2 cellular contexts compared by ENCODE assay signal in the genomic region with DNA sequence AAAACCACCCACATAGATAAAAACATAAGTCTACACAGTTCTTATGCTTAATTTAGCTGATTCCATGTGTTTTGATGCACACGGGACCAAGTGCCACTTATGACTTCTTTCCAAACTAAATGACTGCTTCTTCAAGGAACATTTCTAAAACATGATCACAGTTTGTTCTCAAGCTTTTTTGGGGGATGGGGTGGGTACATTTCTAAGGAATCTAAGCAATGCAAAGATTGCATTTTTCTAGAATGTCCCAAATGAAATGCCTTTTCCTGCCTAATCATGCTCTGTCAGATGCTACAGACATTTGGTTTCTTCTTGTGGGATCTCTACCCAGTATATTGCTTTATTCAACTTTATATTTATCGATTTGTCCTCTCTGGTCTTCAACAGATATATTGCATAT.
TF ChIP-seq lines count a peak whose summit lies in the region.

No MANE protein-coding gene starts in this region.

TF ChIP-seq in SK-N-SH, 30 proteins besides CTCF, POLR2A, EP300 and RAD21 (continued from another document):
- TF ChIP-seq, protein P1, sequence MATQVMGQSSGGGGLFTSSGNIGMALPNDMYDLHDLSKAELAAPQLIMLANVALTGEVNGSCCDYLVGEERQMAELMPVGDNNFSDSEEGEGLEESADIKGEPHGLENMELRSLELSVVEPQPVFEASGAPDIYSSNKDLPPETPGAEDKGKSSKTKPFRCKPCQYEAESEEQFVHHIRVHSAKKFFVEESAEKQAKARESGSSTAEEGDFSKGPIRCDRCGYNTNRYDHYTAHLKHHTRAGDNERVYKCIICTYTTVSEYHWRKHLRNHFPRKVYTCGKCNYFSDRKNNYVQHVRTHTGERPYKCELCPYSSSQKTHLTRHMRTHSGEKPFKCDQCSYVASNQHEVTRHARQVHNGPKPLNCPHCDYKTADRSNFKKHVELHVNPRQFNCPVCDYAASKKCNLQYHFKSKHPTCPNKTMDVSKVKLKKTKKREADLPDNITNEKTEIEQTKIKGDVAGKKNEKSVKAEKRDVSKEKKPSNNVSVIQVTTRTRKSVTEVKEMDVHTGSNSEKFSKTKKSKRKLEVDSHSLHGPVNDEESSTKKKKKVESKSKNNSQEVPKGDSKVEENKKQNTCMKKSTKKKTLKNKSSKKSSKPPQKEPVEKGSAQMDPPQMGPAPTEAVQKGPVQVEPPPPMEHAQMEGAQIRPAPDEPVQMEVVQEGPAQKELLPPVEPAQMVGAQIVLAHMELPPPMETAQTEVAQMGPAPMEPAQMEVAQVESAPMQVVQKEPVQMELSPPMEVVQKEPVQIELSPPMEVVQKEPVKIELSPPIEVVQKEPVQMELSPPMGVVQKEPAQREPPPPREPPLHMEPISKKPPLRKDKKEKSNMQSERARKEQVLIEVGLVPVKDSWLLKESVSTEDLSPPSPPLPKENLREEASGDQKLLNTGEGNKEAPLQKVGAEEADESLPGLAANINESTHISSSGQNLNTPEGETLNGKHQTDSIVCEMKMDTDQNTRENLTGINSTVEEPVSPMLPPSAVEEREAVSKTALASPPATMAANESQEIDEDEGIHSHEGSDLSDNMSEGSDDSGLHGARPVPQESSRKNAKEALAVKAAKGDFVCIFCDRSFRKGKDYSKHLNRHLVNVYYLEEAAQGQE (IDR thresholded peaks at IDR 0.05; ENCODE audit: low read depth, low read length), result no peak
- TF ChIP-seq ELF1 (IDR thresholded peaks at IDR 0.05), result no peak
- TF ChIP-seq, protein P2, sequence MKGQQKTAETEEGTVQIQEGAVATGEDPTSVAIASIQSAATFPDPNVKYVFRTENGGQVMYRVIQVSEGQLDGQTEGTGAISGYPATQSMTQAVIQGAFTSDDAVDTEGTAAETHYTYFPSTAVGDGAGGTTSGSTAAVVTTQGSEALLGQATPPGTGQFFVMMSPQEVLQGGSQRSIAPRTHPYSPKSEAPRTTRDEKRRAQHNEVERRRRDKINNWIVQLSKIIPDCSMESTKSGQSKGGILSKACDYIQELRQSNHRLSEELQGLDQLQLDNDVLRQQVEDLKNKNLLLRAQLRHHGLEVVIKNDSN (IDR thresholded peaks at IDR 0.05; ENCODE audit: borderline replicate concordance, low read depth), result no peak
- TF ChIP-seq POLR2AphosphoS5 (IDR thresholded peaks at IDR 0.05; ENCODE audit: low read depth, low read length), result no peak
- TF ChIP-seq GATA2 (CRISPR knock-in tag; IDR thresholded peaks at IDR 0.05), result no peak
- TF ChIP-seq TEAD4 (IDR thresholded peaks at IDR 0.05; ENCODE audit: borderline replicate concordance, insufficient read depth), result no peak
- no peak for TF ChIP-seq RFX5 (IDR thresholded peaks at IDR 0.05; ENCODE audit: low read length)
- no peak for TF ChIP-seq TAF1 (IDR thresholded peaks at IDR 0.05; ENCODE audit: borderline replicate concordance, low read depth, low read length)
- no peak for TF ChIP-seq RCOR1 (IDR thresholded peaks at IDR 0.05; ENCODE audit: low read length)
- TF ChIP-seq, protein P3, sequence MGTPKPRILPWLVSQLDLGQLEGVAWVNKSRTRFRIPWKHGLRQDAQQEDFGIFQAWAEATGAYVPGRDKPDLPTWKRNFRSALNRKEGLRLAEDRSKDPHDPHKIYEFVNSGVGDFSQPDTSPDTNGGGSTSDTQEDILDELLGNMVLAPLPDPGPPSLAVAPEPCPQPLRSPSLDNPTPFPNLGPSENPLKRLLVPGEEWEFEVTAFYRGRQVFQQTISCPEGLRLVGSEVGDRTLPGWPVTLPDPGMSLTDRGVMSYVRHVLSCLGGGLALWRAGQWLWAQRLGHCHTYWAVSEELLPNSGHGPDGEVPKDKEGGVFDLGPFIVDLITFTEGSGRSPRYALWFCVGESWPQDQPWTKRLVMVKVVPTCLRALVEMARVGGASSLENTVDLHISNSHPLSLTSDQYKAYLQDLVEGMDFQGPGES (IDR thresholded peaks at IDR 0.05; ENCODE audit: low read depth, low read length), result no peak
- no peak for TF ChIP-seq RXRA (IDR thresholded peaks at IDR 0.05; ENCODE audit: borderline replicate concordance, low read depth)
- TF ChIP-seq JUND (IDR thresholded peaks at IDR 0.05), result no peak

TF ChIP-seq in SK-N-SH treated with all-trans-retinoic acid at 6 μM for 48 hours, 23 proteins besides CTCF, POLR2A, EP300 and RAD21 (continued from another document):
- TF ChIP-seq, protein P4, sequence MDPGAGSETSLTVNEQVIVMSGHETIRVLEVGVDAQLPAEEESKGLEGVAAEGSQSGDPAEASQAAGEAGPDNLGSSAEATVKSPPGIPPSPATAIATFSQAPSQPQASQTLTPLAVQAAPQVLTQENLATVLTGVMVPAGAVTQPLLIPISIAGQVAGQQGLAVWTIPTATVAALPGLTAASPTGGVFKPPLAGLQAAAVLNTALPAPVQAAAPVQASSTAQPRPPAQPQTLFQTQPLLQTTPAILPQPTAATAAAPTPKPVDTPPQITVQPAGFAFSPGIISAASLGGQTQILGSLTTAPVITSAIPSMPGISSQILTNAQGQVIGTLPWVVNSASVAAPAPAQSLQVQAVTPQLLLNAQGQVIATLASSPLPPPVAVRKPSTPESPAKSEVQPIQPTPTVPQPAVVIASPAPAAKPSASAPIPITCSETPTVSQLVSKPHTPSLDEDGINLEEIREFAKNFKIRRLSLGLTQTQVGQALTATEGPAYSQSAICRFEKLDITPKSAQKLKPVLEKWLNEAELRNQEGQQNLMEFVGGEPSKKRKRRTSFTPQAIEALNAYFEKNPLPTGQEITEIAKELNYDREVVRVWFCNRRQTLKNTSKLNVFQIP (CRISPR knock-in tag; IDR thresholded peaks at IDR 0.05; ENCODE audit: borderline replicate concordance, low read depth), result no peak
